In the genomic region with DNA sequence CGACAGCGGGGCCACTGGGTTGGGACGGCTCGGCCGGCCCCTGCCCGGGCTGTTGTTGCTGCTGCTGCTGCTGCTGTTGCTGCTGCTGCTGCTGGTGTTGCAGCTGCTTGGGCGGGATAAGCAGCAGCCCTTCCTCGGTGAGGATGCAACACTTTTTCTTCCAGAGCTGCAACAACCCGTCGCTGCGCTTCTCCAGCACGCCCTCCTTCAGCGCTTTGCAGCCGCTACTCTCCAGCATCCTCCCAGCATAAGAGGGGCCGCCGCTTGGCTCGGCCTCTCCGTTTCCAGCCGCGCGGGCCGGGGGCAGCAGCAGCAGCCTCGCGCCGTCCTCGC, we compare ENCODE assay signal across 8 cellular contexts. TPM values are rescaled to one million over a fixed set of nuclear protein-coding genes. Genes with fewer than 3 reads are reported as not detected.
DNase-seq lines count a peak whose midpoint lies in the region; ATAC-seq, FAIRE-seq and TF ChIP-seq lines count a peak whose summit lies in the region.

No MANE protein-coding gene starts in this region.

- no peak for DNase-seq in GM12892 (ENCODE audit: insufficient read length)
- no peak for DNase-seq in activated CD8-positive, alpha-beta T cell treated with anti-CD3 and anti-CD28 coated beads, Interleukin-2, amount 10 ng/mL, durations not matched to agents 7 days and 5 days
- DNase-seq in iPS DF 6.9 (ENCODE audit: low read depth, low spot score) = no peak
- DNase-seq in stimulated activated naive CD8-positive, alpha-beta T cell treated with anti-CD3 and anti-CD28 coated beads, Interleukin-15, amount 100 ng/mL, for 72 hours = no peak
- no peak for DNase-seq in NCI-H2196 treated with DMSO at 0.1 percent for 48 hours (lab: John Stamatoyannopoulos, UW; ENCODE audit: unreplicated experiment)
- DNase-seq in DMS 273 treated with DMSO at 0.1 percent for 48 hours (lab: John Stamatoyannopoulos, UW) = no peak
- no peak for DNase-seq in dedifferentiated amniotic fluid mesenchymal stem cell (ENCODE audit: extremely low spot score)

- H3K27ac ChIP-seq in iPS DF 6.9 (ENCODE audit: low read length) = no peak overlapping the region

- H3K27me3 ChIP-seq in iPS DF 6.9 (ENCODE audit: control insufficient read depth, insufficient read depth, low read length) = no peaks in the 10 kb centered on the region

- H3K4me1 ChIP-seq in iPS DF 6.9 (ENCODE audit: control insufficient read depth, insufficient read depth, low read length) = no peaks in the 10 kb centered on the region

- POLR2A ChIA-PET in activated CD8-positive, alpha-beta T cell treated with anti-CD3 and anti-CD28 coated beads, Interleukin-2, amount 10 ng/mL, durations not matched to agents 7 days and 5 days (lab: Charles Lee) = interaction anchor here (0.7 to 4.1 kb wide), 35 partner anchors 10 to 552 kb away, joined by 3 to 114 read pairs (median 5); a partner anchor contains a TSS

- WGBS in iPS DF 6.9 (ENCODE audit: insufficient coverage, insufficient read length) = no CpG with 5 or more reads among the region's 26 CpGs

- H3K27ac Mint-ChIP-seq in activated CD8-positive, alpha-beta T cell treated with anti-CD3 and anti-CD28 coated beads, Interleukin-2, amount 10 ng/mL, durations not matched to agents 7 days and 5 days = peak overlapping the region; percentile 93
- H3K27ac Mint-ChIP-seq in stimulated activated naive CD8-positive, alpha-beta T cell treated with anti-CD3 and anti-CD28 coated beads, Interleukin-15, amount 100 ng/mL, for 72 hours = peak overlapping the region; percentile 94 to 99

- ATAC-seq in HG03025 (IDR thresholded peaks at IDR 0.05; ENCODE audit: low FRiP score, unreplicated experiment) = peak; percentile 8
- ATAC-seq in activated CD8-positive, alpha-beta T cell treated with anti-CD3 and anti-CD28 coated beads, Interleukin-2, amount 10 ng/mL, durations not matched to agents 7 days and 5 days = no peak
- no peak for ATAC-seq in stimulated activated naive CD8-positive, alpha-beta T cell treated with anti-CD3 and anti-CD28 coated beads, Interleukin-15, amount 100 ng/mL, for 72 hours

- peak overlapping the region; percentile 90 for H3K4me3 Mint-ChIP-seq in activated CD8-positive, alpha-beta T cell treated with anti-CD3 and anti-CD28 coated beads, Interleukin-2, amount 10 ng/mL, durations not matched to agents 7 days and 5 days
- H3K4me3 Mint-ChIP-seq in stimulated activated naive CD8-positive, alpha-beta T cell treated with anti-CD3 and anti-CD28 coated beads, Interleukin-15, amount 100 ng/mL, for 72 hours = peak overlapping the region; percentile 93 to 99

- peak; percentile 51 for FAIRE-seq in GM12892 (lab: Jason Lieb, UNC)

- H3K4me3 ChIP-seq in iPS DF 6.9 (ENCODE audit: low read length) = peak overlapping the region; percentile 71

- no peak for TF ChIP-seq POLR2A in GM12892 (IDR thresholded peaks at IDR 0.05; ENCODE audit: low read depth, low read length)

- peaks cover 53% of the 10 kb centered on the region for H3K4me1 Mint-ChIP-seq in activated CD8-positive, alpha-beta T cell treated with anti-CD3 and anti-CD28 coated beads, Interleukin-2, amount 10 ng/mL, durations not matched to agents 7 days and 5 days (ENCODE audit: low read depth)
- peaks cover 53% of the 10 kb centered on the region for H3K4me1 Mint-ChIP-seq in stimulated activated naive CD8-positive, alpha-beta T cell treated with anti-CD3 and anti-CD28 coated beads, Interleukin-15, amount 100 ng/mL, for 72 hours

- H3K36me3 ChIP-seq in iPS DF 6.9 (ENCODE audit: control insufficient read depth, insufficient read depth, low read length) = no peaks in the 10 kb centered on the region

- no peaks in the 10 kb centered on the region for H3K9me3 Mint-ChIP-seq in activated CD8-positive, alpha-beta T cell treated with anti-CD3 and anti-CD28 coated beads, Interleukin-2, amount 10 ng/mL, durations not matched to agents 7 days and 5 days (ENCODE audit: insufficient read depth)
- no peaks in the 10 kb centered on the region for H3K9me3 Mint-ChIP-seq in stimulated activated naive CD8-positive, alpha-beta T cell treated with anti-CD3 and anti-CD28 coated beads, Interleukin-15, amount 100 ng/mL, for 72 hours

- peaks cover 21% of the 10 kb centered on the region for H3K36me3 Mint-ChIP-seq in activated CD8-positive, alpha-beta T cell treated with anti-CD3 and anti-CD28 coated beads, Interleukin-2, amount 10 ng/mL, durations not matched to agents 7 days and 5 days (ENCODE audit: low read depth)

- H3K27me3 Mint-ChIP-seq in activated CD8-positive, alpha-beta T cell treated with anti-CD3 and anti-CD28 coated beads, Interleukin-2, amount 10 ng/mL, durations not matched to agents 7 days and 5 days (ENCODE audit: low read depth) = peaks cover 11% of the 10 kb centered on the region
- H3K27me3 Mint-ChIP-seq in stimulated activated naive CD8-positive, alpha-beta T cell treated with anti-CD3 and anti-CD28 coated beads, Interleukin-15, amount 100 ng/mL, for 72 hours = no peaks in the 10 kb centered on the region

- H3K9me3 ChIP-seq in iPS DF 6.9 (ENCODE audit: control insufficient read depth, insufficient read depth, low read length) = no peaks in the 10 kb centered on the region

- CTCF ChIA-PET in activated CD8-positive, alpha-beta T cell treated with anti-CD3 and anti-CD28 coated beads, Interleukin-2, amount 10 ng/mL, durations not matched to agents 7 days and 5 days (lab: Charles Lee) = interaction anchor here (0.8 to 5.7 kb wide), 39 partner anchors 10 to 551 kb away, joined by 3 to 52 read pairs (median 4); a partner anchor contains a TSS

RNA-seq across cellular contexts. Expression of a gene that starts 0.5 kb away (rescaled TPM):
- 0.51 TPM for polyA plus RNA-seq in GM12892 (2012; ENCODE audit: missing spikeins)
- total RNA-seq in activated CD8-positive, alpha-beta T cell treated with anti-CD3 and anti-CD28 coated beads, Interleukin-2, amount 10 ng/mL, durations not matched to agents 7 days and 5 days = 1 to 10 TPM; 5.6 to 6.1 TPM

RNA-seq across cellular contexts. Expression of a gene that starts 53.4 kb away (rescaled TPM):
- polyA plus RNA-seq in GM12892 (2012; ENCODE audit: missing spikeins) = 1,144 TPM
- total RNA-seq in activated CD8-positive, alpha-beta T cell treated with anti-CD3 and anti-CD28 coated beads, Interleukin-2, amount 10 ng/mL, durations not matched to agents 7 days and 5 days = 100 to 1,000 TPM; 478 to 488 TPM
